Comparison of ENCODE assay signal across 28 cellular contexts in the genomic region with DNA sequence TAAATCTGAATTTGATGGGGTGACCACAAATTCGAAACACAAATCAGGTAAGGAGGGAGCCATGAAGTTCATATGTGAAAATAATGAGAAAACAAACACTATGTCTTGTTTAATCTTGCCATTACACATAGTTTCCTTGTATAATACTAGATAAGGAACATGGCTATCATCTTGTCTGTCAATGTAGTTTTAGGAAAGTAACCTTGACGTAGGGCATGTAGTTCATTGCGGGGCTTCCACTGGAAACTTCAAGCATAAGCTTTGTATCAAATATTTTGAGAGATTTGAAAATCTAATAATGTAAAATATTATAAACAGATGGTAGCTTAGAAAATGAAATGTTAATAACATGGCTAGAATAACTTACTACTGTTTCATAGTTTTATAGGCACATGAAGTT.
"Had no signal": no experiment of that assay in that cellular context is flagged by ENCODE, and none has a peak within 500 bp of the region (broad histone marks: within the 10 kb centered on the region; RNA-seq: fewer than 3 reads in every experiment).

No MANE protein-coding gene starts in this region.

- ATAC-seq: natural killer cell; right cardiac atrium; right lobe of liver; stimulated activated memory B cell treated with anti-CD40 and anti-IgM and Interleukin-4, amounts not matched to agents 10 μg/mL and 1 μg/mL and 100 μg/mL, for 72 hours; stimulated activated naive CD8-positive, alpha-beta T cell treated with anti-CD3 and anti-CD28 coated beads, Interleukin-15, amount 100 ng/mL, for 72 hours; stimulated activated naive CD8-positive, alpha-beta T cell treated with anti-CD3 and anti-CD28 coated beads, Interleukin-15, Interleukin-2, amounts not matched to agents 100 U/mL and 50 U/mL, for 24 hours had no signal

- H3K27ac ChIP-seq: neural progenitor cell, ovary, parathyroid adenoma, psoas muscle, right lobe of liver, sigmoid colon, skin epidermis, spleen, thoracic aorta, thyroid gland, tibial nerve, upper lobe of left lung, vagina had no signal

- DNase-seq: natural killer cell; occipital lobe; ovary; posterior cingulate gyrus; psoas muscle; right cardiac atrium; right lobe of liver; sigmoid colon; spleen; stimulated activated CD4-positive, alpha-beta T cell treated with anti-CD3 and anti-CD28 coated beads, Interleukin-12 subunit alpha, Interleukin-12 subunit beta, amount 100 ng/mL, for 4 hours; stimulated activated CD4-positive, alpha-beta T cell treated with anti-CD3 and anti-CD28 coated beads, Interleukin-1b, Interleukin-23, amount 100 ng/mL, for 48 hours; stimulated activated CD4-positive, alpha-beta T cell treated with anti-CD3 and anti-CD28 coated beads, Interleukin-4, amount 100 ng/mL, for 1 hour; stimulated activated CD4-positive, alpha-beta T cell treated with anti-CD3 and anti-CD28 coated beads, Interleukin-4, amount 100 ng/mL, for 4 hours; stimulated activated CD8-positive, alpha-beta memory T cell treated with anti-CD3 and anti-CD28 coated beads, Interleukin-4, amount 100 ng/mL, for 48 hours; stimulated activated naive CD4-positive, alpha-beta T cell; stimulated activated naive CD8-positive, alpha-beta T cell treated with anti-CD3 and anti-CD28 coated beads, Interleukin-15, amount 100 ng/mL, for 72 hours; stimulated activated naive CD8-positive, alpha-beta T cell treated with anti-CD3 and anti-CD28 coated beads, Interleukin-15, Interleukin-2, amounts not matched to agents 100 U/mL and 50 U/mL, for 24 hours; thyroid gland; upper lobe of left lung had no signal

- FAIRE-seq: urothelium cell line had no signal

- H3K4me1 ChIP-seq: neural progenitor cell, parathyroid adenoma, right lobe of liver, thyroid gland, vagina had no signal

- H3K4me3 ChIP-seq: neural progenitor cell, ovary, psoas muscle, right lobe of liver, sigmoid colon, skin epidermis, smooth muscle cell, spleen, thoracic aorta, thyroid gland, tibial nerve, upper lobe of left lung, vagina had no signal

- H3K36me3 ChIP-seq: ovary, right lobe of liver, thoracic aorta had no signal

- H3K27me3 ChIP-seq: neural progenitor cell, ovary, right lobe of liver, sigmoid colon, spleen, thyroid gland, tibial nerve, upper lobe of left lung, vagina had no signal

- H3K9me3 ChIP-seq: right lobe of liver, sigmoid colon, thyroid gland, upper lobe of left lung, vagina had no signal
